ENCODE assay signal across 7 cellular contexts in the genomic region with DNA sequence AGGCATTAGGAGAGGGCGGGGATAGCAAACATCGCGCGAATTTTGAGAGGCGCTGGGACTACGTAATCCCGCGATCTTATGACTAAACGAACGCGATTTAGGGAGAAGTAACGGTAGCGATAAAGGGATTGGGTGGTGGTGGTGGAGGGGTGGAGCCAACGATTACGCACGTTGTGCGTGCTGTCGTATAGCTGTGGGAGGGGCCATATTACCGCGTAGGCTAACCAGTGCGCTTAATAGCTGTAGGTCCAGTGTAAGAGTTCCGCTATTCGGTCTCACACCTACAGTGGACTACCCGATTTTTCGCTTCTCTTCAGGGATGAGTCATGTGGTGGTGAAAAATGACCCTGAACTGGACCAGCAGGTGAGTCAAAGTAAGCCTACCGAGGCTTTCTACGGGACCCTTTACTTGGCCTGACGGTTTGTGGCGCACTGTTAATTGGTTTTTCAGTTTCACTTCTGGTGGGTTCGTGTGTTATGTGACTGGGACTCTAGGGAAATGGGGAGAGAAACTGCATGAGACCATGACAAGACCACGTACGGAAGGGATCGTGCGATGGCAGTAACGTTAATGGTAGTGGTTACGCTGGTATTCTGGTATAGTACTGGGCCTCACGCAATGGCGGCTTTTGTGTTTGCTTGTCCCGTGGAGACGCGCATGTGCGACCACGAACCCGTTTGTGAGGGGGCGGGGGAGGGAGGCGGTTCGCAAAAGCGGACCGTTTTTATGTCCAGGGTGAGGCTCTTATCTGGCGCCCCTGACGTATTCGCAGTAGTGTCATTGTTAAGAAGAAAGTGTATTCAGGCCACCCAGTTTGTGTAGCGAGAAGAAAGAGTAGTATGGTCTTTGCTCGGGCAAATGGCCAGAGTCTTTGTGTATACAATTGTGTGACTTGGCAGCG. TPM values are rescaled to one million over a fixed set of nuclear protein-coding genes. Genes with fewer than 3 reads are reported as not detected.
A peak's percentile ranks its signal among the peaks of the same experiment; 100 is the strongest.
DNase-seq lines count a peak whose midpoint lies in the region; ATAC-seq and TF ChIP-seq lines count a peak whose summit lies in the region.

A gene (plus strand): TSS at position 251 of the 902 bp plus-strand sequence. CDS start 69 bp downstream, at position 320.

- no peaks in the 10 kb centered on the region for H3K4me1 Mint-ChIP-seq in chondrocyte (ENCODE audit: low read depth)

- H3K27ac Mint-ChIP-seq in chondrocyte (ENCODE audit: unreplicated experiment) = no peak within 1 kb of the TSS

- no peaks in the 10 kb centered on the region for H3K27me3 ChIP-seq in WERI-Rb-1 (ENCODE audit: insufficient read depth, low read depth, severe bottlenecking)

- H3K4me3 Mint-ChIP-seq in chondrocyte (ENCODE audit: unreplicated experiment) = no peak within 1 kb of the TSS

- no peaks in the 10 kb centered on the region for H3K36me3 Mint-ChIP-seq in chondrocyte (ENCODE audit: low read depth)

- H3K36me3 ChIP-seq in WERI-Rb-1 = no peaks in the 10 kb centered on the region

- no peak within 1 kb of the TSS for H3K4me3 ChIP-seq in WERI-Rb-1 (ENCODE audit: low read depth, low read length)

- no peaks in the 10 kb centered on the region for H3K27me3 Mint-ChIP-seq in chondrocyte (ENCODE audit: low read depth)

- ATAC-seq in GM21515 (IDR thresholded peaks at IDR 0.05; ENCODE audit: unreplicated experiment) = peak; percentile 86

- DNase-seq in NCI-H2107 treated with DMSO at 0.1 percent for 48 hours (lab: John Stamatoyannopoulos, UW; ENCODE audit: unreplicated experiment) (peak; percentile 68), iPS-NIHi11 (ENCODE audit: low spot score) (peak; percentile 87), chondrocyte (ENCODE audit: low spot score) (no peak), WERI-Rb-1 (no peak)
- DNase-seq in activated effector memory CD4-positive, alpha-beta T cell treated with anti-CD3 and anti-CD28 coated beads, Interleukin-2, amount 50 U/mL, for 16 hours = peak; percentile 93
- DNase-seq in stimulated activated CD8-positive, alpha-beta memory T cell treated with anti-CD3 and anti-CD28 coated beads, Interleukin-15, amount 100 ng/mL, for 1 hour (ENCODE audit: low read depth) = peak; percentile 64

- TF ChIP-seq CTCF in chondrocyte (IDR thresholded peaks at IDR 0.05) (no peak), WERI-Rb-1 (IDR thresholded peaks at IDR 0.05; ENCODE audit: low read depth, low read length) (no peak)

- H3K9me3 Mint-ChIP-seq in chondrocyte (ENCODE audit: low read depth) = no peaks in the 10 kb centered on the region

- no peak within 1 kb of the TSS for H3K27ac ChIP-seq in WERI-Rb-1

- no peaks in the 10 kb centered on the region for H3K9me3 ChIP-seq in WERI-Rb-1 (ENCODE audit: severe bottlenecking)

RNA-seq across cellular contexts. Expression of the gene that starts here (rescaled TPM):
- total RNA-seq in chondrocyte = not detected in 3 replicates

Comparison
In these comparisons a context has a peak if more than half of its experiments do, and no peak if none do; other contexts are left out.
1. DNase-seq: peak in NCI-H2107 treated with DMSO at 0.1 percent for 48 hours (single experiment), activated effector memory CD4-positive, alpha-beta T cell treated with anti-CD3 and anti-CD28 coated beads, Interleukin-2, amount 50 U/mL, for 16 hours (single experiment), iPS-NIHi11 (single experiment) and stimulated activated CD8-positive, alpha-beta memory T cell treated with anti-CD3 and anti-CD28 coated beads, Interleukin-15, amount 100 ng/mL, for 1 hour (single experiment); none in chondrocyte (single experiment) and WERI-Rb-1 (single experiment).